In the genomic region with DNA sequence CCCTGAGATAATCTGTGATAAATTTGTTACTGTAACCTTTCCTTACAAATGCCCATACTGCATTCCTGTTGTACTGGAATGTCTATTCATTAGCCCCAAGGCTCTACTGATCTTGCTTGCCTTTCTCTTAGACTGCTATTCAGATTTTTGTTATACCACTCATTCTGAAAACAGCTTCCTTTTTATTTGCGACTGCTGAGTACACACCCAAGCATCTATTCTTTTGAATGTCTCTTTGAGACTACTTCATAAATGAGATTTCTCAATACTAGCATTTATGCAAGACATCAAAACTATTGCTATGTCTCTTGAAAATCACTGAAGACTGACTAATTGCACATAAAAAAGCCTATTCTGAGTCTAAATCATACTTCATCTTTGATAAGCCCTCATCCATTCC, we compare ENCODE assay signal across 14 cellular contexts. TPM values are rescaled to one million over a fixed set of nuclear protein-coding genes. Genes with fewer than 3 reads are reported as not detected.
DNase-seq lines count a peak whose midpoint lies in the region; ATAC-seq, FAIRE-seq and TF ChIP-seq lines count a peak whose summit lies in the region.
"Had no signal": no experiment of that assay in that cellular context is flagged by ENCODE, and none has a peak within 500 bp of the region (broad histone marks: within the 10 kb centered on the region; RNA-seq: fewer than 3 reads in every experiment).

No MANE protein-coding gene starts in this region.

- no peaks in the 10 kb centered on the region for H3K9me2 ChIP-seq in PC-9 (ENCODE audit: insufficient read depth)

- FAIRE-seq in HepG2 (lab: Jason Lieb, UNC): no peak

- BruUV-seq in PC-9 (replicated peaks; lab: Mats Ljungman, UMichigan) (no TSS peak), HepG2 (replicated peaks; lab: Mats Ljungman, UMichigan) (no TSS peak)

- no peak overlapping the region for H4K12ac ChIP-seq in trophoblast cell (ENCODE audit: low read depth, low read length)

- no CpG with 5 or more reads among the region's 1 CpG for WGBS in trophoblast cell (ENCODE audit: extremely low coverage, insufficient coverage, insufficient read length)
- WGBS in esophagus squamous epithelium, 2 donors: 19 to 25% methylated on average over 1 of the region's 1 CpG
- 38 to 46% methylated on average over 1 of the region's 1 CpG for WGBS in lower leg skin, 2 donors
- WGBS in HepG2 (ENCODE audit: low lambda C conversion rate): 97% methylated on average over 1 of the region's 1 CpG

- TF ChIP-seq POLR2A in esophagus squamous epithelium (IDR thresholded peaks at IDR 0.05): no peak
- TF ChIP-seq POLR2A in lower leg skin (IDR thresholded peaks at IDR 0.05): no peak
- no peak for TF ChIP-seq POLR2A in HepG2 (IDR thresholded peaks at IDR 0.05; ENCODE audit: insufficient read depth in 1 of 2, low read depth in 2 of 2, low read length in 2 of 2)

- no peak overlapping the region for H4K8ac ChIP-seq in trophoblast cell (ENCODE audit: low read depth, low read length)

- intact Hi-C loops in PC-9 (cut with micrococcal nuclease; ENCODE audit: unreplicated experiment): no loop called here
- intact Hi-C loops in esophagus squamous epithelium (cut with DNase I): no loop called here
- intact Hi-C loops in lower leg skin (cut with DNase I; ENCODE audit: low total_unique reads): no loop called here
- intact Hi-C loops in HepG2 (cut with micrococcal nuclease; ENCODE audit: unreplicated experiment): no loop called here

- no peak overlapping the region for H2BK5ac ChIP-seq in trophoblast cell (ENCODE audit: low read depth, low read length, poor library complexity)

- no peak overlapping the region for H2AFZ ChIP-seq in PC-9
- no peak overlapping the region for H2AFZ ChIP-seq in trophoblast cell (ENCODE audit: insufficient read depth, low read length, poor library complexity)
- H2AFZ ChIP-seq in HepG2 (ENCODE audit: low read length): no peak overlapping the region

- peak overlapping the region; percentile 59 for H3K27ac ChIP-seq in PC-9
- H3K27ac ChIP-seq in trophoblast cell (ENCODE audit: low read depth, low read length): no peak overlapping the region
- no peak overlapping the region for H3K27ac ChIP-seq in esophagus squamous epithelium
- H3K27ac ChIP-seq in HepG2 (ENCODE audit: extremely low read length, insufficient read depth, low read length): no peak overlapping the region

- peaks cover 13% of the 10 kb centered on the region for H3K4me1 ChIP-seq in PC-9 (replicated peaks; ENCODE audit: insufficient read depth)
- H3K4me1 ChIP-seq in trophoblast cell (ENCODE audit: control insufficient read depth in 1 of 2, insufficient read depth in 2 of 2, low read length in 2 of 2): no peaks in the 10 kb centered on the region
- peaks cover 0 to 5% (median 0%) of the 10 kb centered on the region in 3 donors for H3K4me1 ChIP-seq in esophagus squamous epithelium
- H3K4me1 ChIP-seq in HepG2 (ENCODE audit: insufficient read depth, low read length): peaks cover 45% of the 10 kb centered on the region
- H3K4me1 ChIP-seq: Caco-2 had no signal

- POLR2A ChIA-PET in PC-9 (lab: Charles Lee; ENCODE audit: unreplicated experiment) (interaction anchor here (0.6 kb wide), 1 partner anchor 123 kb away, joined by 18 read pairs; no protein-coding TSS in a partner anchor), HepG2 (lab: Yijun Ruan, JAX) (no interaction called here)

- no peaks in the 10 kb centered on the region for H3K79me1 ChIP-seq in trophoblast cell (ENCODE audit: low read length)

- no peak overlapping the region for H2AK5ac ChIP-seq in trophoblast cell (ENCODE audit: low read length)

- CTCF ChIA-PET in PC-9 (lab: Charles Lee) (no interaction called here), HepG2 (lab: Yijun Ruan, JAX; ENCODE audit: low intra/inter-chr PET ratio, low total read pairs) (no interaction called here)

- H2BK12ac ChIP-seq in trophoblast cell (ENCODE audit: low read length): no peak overlapping the region

- TF ChIP-seq EP300 in HepG2 (IDR thresholded peaks at IDR 0.05; ENCODE audit: low read depth in 2 of 2, low read length in 2 of 2) (no peak), HepG2 (CRISPR knock-in tag; IDR thresholded peaks at IDR 0.05; ENCODE audit: borderline replicate concordance) (no peak)

- H3K9me3 ChIP-seq in PC-9 (ENCODE audit: insufficient read depth, low read depth) (no peaks in the 10 kb centered on the region), trophoblast cell (ENCODE audit: insufficient read depth, low read depth, low read length) (peaks cover 1% of the 10 kb centered on the region), esophagus squamous epithelium (no peaks in the 10 kb centered on the region), HepG2 (ENCODE audit: low read length) (no peaks in the 10 kb centered on the region)
- H3K9me3 ChIP-seq: Caco-2 had no signal

- H4K20me1 ChIP-seq in PC-9 (ENCODE audit: insufficient read depth): no peaks in the 10 kb centered on the region
- H4K20me1 ChIP-seq in HepG2 (ENCODE audit: insufficient read depth, low read length): no peaks in the 10 kb centered on the region

- TF ChIP-seq RAD21 in HepG2 (CRISPR knock-in tag; IDR thresholded peaks at IDR 0.05): no peak

- in situ Hi-C loops in HepG2 (cut with HindIII; ENCODE audit: extremely low pct_ligation_motif_present, low pct_unique_long_range_greater_than_20kb): no loop called here

- no peaks in the 10 kb centered on the region for H3K27me3 ChIP-seq in PC-9 (ENCODE audit: insufficient read depth, low read depth)
- no peaks in the 10 kb centered on the region for H3K27me3 ChIP-seq in trophoblast cell (ENCODE audit: insufficient read depth, low read length)
- no peaks in the 10 kb centered on the region for H3K27me3 ChIP-seq in esophagus squamous epithelium
- no peaks in the 10 kb centered on the region for H3K27me3 ChIP-seq in HepG2 (ENCODE audit: control insufficient read depth in 1 of 2, insufficient read depth in 2 of 2, low read length in 2 of 2)

- H3K18ac ChIP-seq in trophoblast cell (ENCODE audit: low read length): no peak overlapping the region

- H3F3A ChIP-seq in PC-9 (ENCODE audit: insufficient read depth, low read depth): peaks cover 18% of the 10 kb centered on the region

- TF ChIP-seq CTCF in PC-9 (conservative IDR thresholded peaks at IDR 0.05) (no peak), esophagus squamous epithelium (IDR thresholded peaks at IDR 0.05) (no peak), lower leg skin (IDR thresholded peaks at IDR 0.05) (no peak), HepG2 (CRISPR knock-in tag; IDR thresholded peaks at IDR 0.05) (no peak)

- H3K79me2 ChIP-seq in PC-9 (ENCODE audit: low read depth): peaks cover 23% of the 10 kb centered on the region
- no peaks in the 10 kb centered on the region for H3K79me2 ChIP-seq in trophoblast cell (ENCODE audit: control insufficient read depth, insufficient read depth, low read length, poor library complexity)
- no peaks in the 10 kb centered on the region for H3K79me2 ChIP-seq in HepG2 (ENCODE audit: insufficient read depth, low read length)

- H2BK120ac ChIP-seq in trophoblast cell (ENCODE audit: insufficient read depth, low read length, poor library complexity): no peak overlapping the region

- H3K23ac ChIP-seq in trophoblast cell (ENCODE audit: low read length): no peak overlapping the region

- H3K4me3 ChIP-seq in PC-9: no peak overlapping the region
- H3K4me3 ChIP-seq in trophoblast cell (ENCODE audit: low read depth, low read length): no peak overlapping the region
- no peak overlapping the region for H3K4me3 ChIP-seq in esophagus squamous epithelium
- no peak overlapping the region for H3K4me3 ChIP-seq in lower leg skin (ENCODE audit: low read depth, poor library complexity, severe bottlenecking)
- no peak overlapping the region for H3K4me3 ChIP-seq in HepG2 (replicated peaks in 1 of 3; ENCODE audit: insufficient read depth in 1 of 3, low read depth in 2 of 3, low read length in 3 of 3)

- ATAC-seq in esophagus mucosa (peak; percentile 86), HepG2 (no peak)
- ATAC-seq: stimulated activated naive CD8-positive, alpha-beta T cell treated with anti-CD3 and anti-CD28 coated beads, Interleukin-15, amount 100 ng/mL, for 72 hours had no signal

- H3K4ac ChIP-seq in trophoblast cell (ENCODE audit: low read depth, low read length): no peak overlapping the region

- no peak overlapping the region for H4K91ac ChIP-seq in trophoblast cell (ENCODE audit: low read depth, low read length)

- H3K36me3 ChIP-seq in PC-9 (ENCODE audit: low read depth) (no peaks in the 10 kb centered on the region), trophoblast cell (ENCODE audit: control insufficient read depth in 1 of 2, insufficient read depth in 2 of 2, low read length in 2 of 2) (no peaks in the 10 kb centered on the region), esophagus squamous epithelium (no peaks in the 10 kb centered on the region), HepG2 (replicated peaks in 1 of 2; ENCODE audit: control insufficient read depth in 1 of 2, insufficient read depth in 2 of 2, low read length in 2 of 2) (no peaks in the 10 kb centered on the region)

- H3K14ac ChIP-seq in trophoblast cell (ENCODE audit: low read length): no peak overlapping the region

- peak; percentile 68 for DNase-seq in GM03348 (ENCODE audit: low spot score)
- peak in 1 of 2 experiments; percentile 85 for DNase-seq in PC-9
- peak; percentile 59 to 97 for DNase-seq in trophoblast cell
- no peak for DNase-seq in esophagus squamous epithelium (lab: John Stamatoyannopoulos, UW)
- DNase-seq in lower leg skin (ENCODE audit: low spot score in 2 of 2): no peak
- DNase-seq in HepG2 (ENCODE audit: low spot score): no peak
- no peak for DNase-seq in NCI-H2171 treated with DMSO at 0.1 percent for 48 hours (lab: John Stamatoyannopoulos, UW)
- DNase-seq: activated B cell treated with CpG ODN at 0.5 μM for 24 hours; activated naive CD4-positive, alpha-beta T cell treated with Interleukin-2 at 50 U/mL for 16 hours; Caco-2; NCI-H1048; NK-92 treated with Interleukin-12 subunit alpha and Interleukin-12 subunit beta, amount 100 ng/mL, for 24 hours; stimulated activated naive CD8-positive, alpha-beta T cell treated with anti-CD3 and anti-CD28 coated beads, Interleukin-15, amount 100 ng/mL, for 72 hours had no signal

- H3K9ac ChIP-seq in trophoblast cell (ENCODE audit: low read length) (no peak overlapping the region), HepG2 (ENCODE audit: insufficient read depth, low read depth, low read length) (no peak overlapping the region)

- H3K4me2 ChIP-seq in PC-9: peak overlapping the region; percentile 18; the same call in 1 of the 2 replicates
- no peak overlapping the region for H3K4me2 ChIP-seq in trophoblast cell (ENCODE audit: low read length)
- no peak overlapping the region for H3K4me2 ChIP-seq in HepG2 (ENCODE audit: low read depth, low read length)

RNA-seq across cellular contexts. Expression of gene DENND1B, which starts 38.6 kb away (rescaled TPM):
- total RNA-seq in PC-9 (2021) (12.7 and 14.1 TPM in 2 replicates), esophagus mucosa (15.2 TPM), esophagus squamous epithelium (10 to 100 TPM; 13.6 to 25.5 (median 18.2) TPM), lower leg skin (10 to 100 TPM in 1 of 4 donors, 1 to 10 TPM in 3; 5.5 to 12.4 (median 7.2) TPM), HepG2 (2016; rRNA removed; fragmentation: Illumina TruSeq; extraction: Trizol) (5.7 and 7.5 TPM in 2 replicates)
- 3.1 and 3.2 TPM in 2 replicates for polyA plus RNA-seq in trophoblast cell (2013)
- total RNA-seq in HepG2 (2016; cell fraction: cytosol; rRNA removed; fragmentation: Illumina TruSeq; extraction: Trizol; ENCODE audit: low read depth): 8.2 and 9.3 TPM in 2 replicates
- total RNA-seq in HepG2 (2016; cell fraction: insoluble cytoplasmic fraction; rRNA removed; fragmentation: Illumina TruSeq; extraction: Trizol): 6.2 and 6.5 TPM in 2 replicates
- total RNA-seq in HepG2 (2016; cell fraction: membrane; rRNA removed; fragmentation: Illumina TruSeq; extraction: Trizol): 4.1 and 4.5 TPM in 2 replicates
- total RNA-seq in HepG2 (2016; cell fraction: nucleus; rRNA removed; fragmentation: Illumina TruSeq; extraction: Trizol): 18.2 and 22.5 TPM in 2 replicates
- 2.1 and 2.6 TPM in 2 replicates for polyA plus RNA-seq in HepG2 (2011; rRNA removed)
- 0.89 and 1.2 TPM in 2 replicates for polyA plus RNA-seq in HepG2 (2011; cell fraction: cytosol; rRNA removed)
- polyA plus RNA-seq in HepG2 (2011; cell fraction: nucleus; rRNA removed): 2.4 and 3.0 TPM in 2 replicates
- polyA plus RNA-seq in HepG2 (2012): 1.9 TPM in 2 replicates
- 0.51 and 0.55 TPM in 2 replicates for polyA plus RNA-seq in HepG2 (2016; cell fraction: cytosol; fragmentation: Illumina TruSeq; extraction: Trizol; ENCODE audit: low read depth)
- 3.2 and 3.4 TPM in 2 replicates for polyA plus RNA-seq in HepG2 (2016; cell fraction: insoluble cytoplasmic fraction; fragmentation: Illumina TruSeq; extraction: Trizol; ENCODE audit: low read depth)
- 0.77 and 0.92 TPM in 2 replicates for polyA plus RNA-seq in HepG2 (2016; cell fraction: membrane; fragmentation: Illumina TruSeq; extraction: Trizol; ENCODE audit: low read depth)
- 3.9 and 4.6 TPM in 2 replicates for polyA plus RNA-seq in HepG2 (2016; cell fraction: nucleus; fragmentation: Illumina TruSeq; extraction: Trizol; ENCODE audit: insufficient read depth, low read depth)
- 10.7 and 15.7 TPM in 2 replicates for polyA minus RNA-seq in HepG2 (2011; rRNA and poly(A)+ RNA removed; ENCODE audit: low replicate concordance)
- polyA minus RNA-seq in HepG2 (2011; cell fraction: cytosol; rRNA and poly(A)+ RNA removed): 3.7 and 5.0 TPM in 2 replicates
- polyA minus RNA-seq in HepG2 (2011; cell fraction: nucleus; rRNA and poly(A)+ RNA removed): 39.9 and 40.9 TPM in 2 replicates

Comparison
In these comparisons a context has a peak if more than half of its experiments do, and no peak if none do; other contexts are left out.
1. DNase-seq: peak in GM03348 (single experiment) and trophoblast cell (2 of 2); none in esophagus squamous epithelium (single experiment), lower leg skin (0 of 2), HepG2 (single experiment) and NCI-H2171 treated with DMSO at 0.1 percent for 48 hours (single experiment).